ENCODE assay signal across 8 cellular contexts in the genomic region with DNA sequence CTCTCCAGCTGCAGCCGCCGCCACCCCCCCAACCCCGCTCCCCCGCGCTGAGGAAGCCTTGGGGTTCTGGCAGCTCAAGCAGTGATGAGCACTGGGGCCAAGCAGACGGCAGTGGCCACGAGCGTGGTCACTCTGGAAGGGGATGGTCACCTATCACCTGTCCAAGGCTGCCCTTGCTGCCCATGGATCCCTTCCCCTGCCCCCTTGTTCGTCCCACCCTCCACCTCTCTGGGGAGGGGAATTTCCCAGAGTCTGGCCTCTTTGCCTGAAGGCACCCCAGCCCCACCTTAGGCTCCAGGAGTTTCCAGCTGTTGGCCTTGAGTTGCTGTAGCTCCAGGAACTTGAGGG. TPM values are rescaled to one million over a fixed set of nuclear protein-coding genes. Genes with fewer than 3 reads are reported as not detected.
DNase-seq lines count a peak whose midpoint lies in the region; ATAC-seq and TF ChIP-seq lines count a peak whose summit lies in the region.

No MANE protein-coding gene starts in this region.

- no peak for TF ChIP-seq POLR2A in gastrocnemius medialis (IDR thresholded peaks at IDR 0.05)

- no TSS peak for BruUV-seq in OCI-LY7 (replicated peaks; lab: Mats Ljungman, UMichigan)

- POLR2A ChIA-PET in OCI-LY7 (lab: Charles Lee) = interaction anchor here (0.6 kb wide), 1 partner anchor 330 kb away, joined by 3 read pairs; no protein-coding TSS in a partner anchor

- no peak for DNase-seq in GM12865 (ENCODE audit: low read depth)
- no peak for DNase-seq in OCI-LY7 (ENCODE audit: low spot score)
- no peak for DNase-seq in gastrocnemius medialis
- no peak for DNase-seq in hepatic stellate cell (ENCODE audit: low spot score)
- DNase-seq in stimulated activated CD4-positive, alpha-beta T cell treated with anti-CD3 and anti-CD28 coated beads, Interleukin-4, amount 100 ng/mL, for 4 hours = no peak
- DNase-seq in putamen (ENCODE audit: low spot score) = no peak

- TF ChIP-seq CTCF in GM12865 (IDR thresholded peaks at IDR 0.05; ENCODE audit: insufficient read depth, low read depth, low read length, missing control alignments) (no peak), OCI-LY7 (conservative IDR thresholded peaks at IDR 0.05; ENCODE audit: low read length) (no peak), gastrocnemius medialis (IDR thresholded peaks at IDR 0.05 in 4 of 5, conservative IDR thresholded peaks at IDR 0.05 in 1 of 5) (no peak)

- H3K27ac ChIP-seq in OCI-LY7 (ENCODE audit: low read depth, low read length, poor library complexity, severe bottlenecking) (no peak overlapping the region), esophagus (ENCODE audit: low read depth in 2 of 2, low read length in 1 of 2) (peak overlapping the region; percentile 81 to 87), gastrocnemius medialis (peak overlapping the region; percentile 64 to 82 (median 77))

- intact Hi-C loops in OCI-LY7 (cut with micrococcal nuclease; ENCODE audit: unreplicated experiment) = loop anchor here (10.0 kb wide), 1 partner anchor 398 kb away; a partner anchor contains a TSS
- intact Hi-C loops in gastrocnemius medialis (cut with DNase I; ENCODE audit: low total_unique reads) = loop anchor here (5.0 to 10.0 kb wide), 2 partner anchors 79 to 328 kb away; a partner anchor contains a TSS

- ATAC-seq in gastrocnemius medialis (no peak), HG03354 (IDR thresholded peaks at IDR 0.05; ENCODE audit: poor library complexity, severe bottlenecking, unreplicated experiment) (no peak)

- H2AFZ ChIP-seq in OCI-LY7 (ENCODE audit: low read length) = peak overlapping the region; percentile 71; the same call in 1 of the 2 replicates

- H3K4me3 ChIP-seq in GM12865 (ENCODE audit: low read depth, low read length) (peak overlapping the region; percentile 85), OCI-LY7 (ENCODE audit: low read depth, low read length, poor library complexity, severe bottlenecking) (peak overlapping the region; percentile 64), esophagus (ENCODE audit: low read depth in 1 of 2, low read length in 2 of 2) (peak overlapping the region; percentile 48 to 67), gastrocnemius medialis (peak overlapping the region; percentile 77 to 98 (median 85))

- H3K27me3 ChIP-seq in esophagus (ENCODE audit: control insufficient read depth in 1 of 2, insufficient read depth in 2 of 2, low read length in 2 of 2) = no peaks in the 10 kb centered on the region
- peaks cover 0 to 5% (median 0%) of the 10 kb centered on the region in 3 donors for H3K27me3 ChIP-seq in gastrocnemius medialis

- peak overlapping the region; percentile 70 for H3K4me2 ChIP-seq in OCI-LY7 (ENCODE audit: low read length)

- CTCF ChIA-PET in OCI-LY7 (lab: Charles Lee; ENCODE audit: unreplicated experiment) = interaction anchor here (0.8 kb wide), 1 partner anchor 65 kb away, joined by 3 read pairs; no protein-coding TSS in a partner anchor

- no peaks in the 10 kb centered on the region for H3K36me3 ChIP-seq in OCI-LY7 (ENCODE audit: insufficient read depth, low read length)
- no peaks in the 10 kb centered on the region for H3K36me3 ChIP-seq in esophagus (ENCODE audit: control insufficient read depth in 2 of 2, insufficient read depth in 2 of 2, low read length in 1 of 2)
- H3K36me3 ChIP-seq in gastrocnemius medialis = no peaks in the 10 kb centered on the region

- no peaks in the 10 kb centered on the region for H3K9me3 ChIP-seq in OCI-LY7 (ENCODE audit: low read length)
- H3K9me3 ChIP-seq in esophagus (ENCODE audit: control insufficient read depth in 2 of 2, insufficient read depth in 1 of 2, low read depth in 1 of 2, low read length in 1 of 2) = no peaks in the 10 kb centered on the region
- H3K9me3 ChIP-seq in gastrocnemius medialis = no peaks in the 10 kb centered on the region

- H3K4me1 ChIP-seq in OCI-LY7 (ENCODE audit: insufficient read depth, low read length, poor library complexity, severe bottlenecking) (no peaks in the 10 kb centered on the region), esophagus (ENCODE audit: control insufficient read depth in 2 of 2, insufficient read depth in 2 of 2, low read length in 1 of 2) (peaks cover 0 to 8% of the 10 kb centered on the region in 2 donors), gastrocnemius medialis (peaks cover 5 to 6% of the 10 kb centered on the region in 2 donors)

- in situ Hi-C loops in gastrocnemius medialis (cut with MboI; ENCODE audit: low sequenced_read_pairs in 4 of 4) = loop anchor here in 1 of 4 donors (25.0 kb wide), 1 partner anchor 321 kb away; a partner anchor contains a TSS

- no peaks in the 10 kb centered on the region for H3K9me2 ChIP-seq in OCI-LY7 (ENCODE audit: insufficient read depth, low read length)

- no peaks in the 10 kb centered on the region for H4K20me1 ChIP-seq in OCI-LY7 (ENCODE audit: insufficient read depth, low read length)

- no peaks in the 10 kb centered on the region for H3K79me2 ChIP-seq in OCI-LY7 (ENCODE audit: insufficient read depth, low read depth, low read length)

- 22 to 30% methylated on average over 9 of the region's 9 CpGs for WGBS in esophagus, 2 donors

RNA-seq across cellular contexts. Expression of a gene that starts 7.2 kb away (rescaled TPM):
- total RNA-seq in OCI-LY7 (2014; rRNA removed; shearing (Covaris generic)) = 36.3 and 44.3 TPM in 2 replicates
- total RNA-seq in OCI-LY7 (2022) (39.2 and 41.2 TPM in 2 replicates), gastrocnemius medialis (10 to 100 TPM; 24.2 to 40.8 (median 35.6) TPM)
- polyA plus RNA-seq in esophagus = 10 to 100 TPM in 1 of 2 donors, 1 to 10 TPM in 1; 8.4 to 43.4 TPM
